ENCODE assay signal across 8 cellular contexts in genomic region chr11:92886243-92886905, GRCh38.
DNase-seq lines count a peak whose midpoint lies in the region; ATAC-seq and TF ChIP-seq lines count a peak whose summit lies in the region.

No MANE protein-coding gene starts in this region.

- H3K4me3 ChIP-seq in HCT116 (replicated peaks in 1 of 2; ENCODE audit: low read depth in 1 of 2, low read length in 2 of 2) (no peak overlapping the region), fibroblast of lung (replicated peaks in 1 of 4; ENCODE audit: control extremely low read depth in 1 of 4, insufficient read depth in 1 of 4, low read depth in 3 of 4, low read length in 4 of 4) (no peak overlapping the region), neuronal stem cell (ENCODE audit: low read length in 2 of 2) (no peak overlapping the region)

- TF ChIP-seq CTCF in HCT116 (IDR thresholded peaks at IDR 0.05 in 2 of 3, conservative IDR thresholded peaks at IDR 0.05 in 1 of 3; ENCODE audit: borderline replicate concordance in 1 of 3, insufficient read depth in 1 of 3, low read depth in 2 of 3, low read length in 2 of 3) (peak; percentile 55 to 74 (median 58); a peak in 5 of 6 replicates), fibroblast of lung (conservative IDR thresholded peaks at IDR 0.05 in 1 of 2, IDR thresholded peaks at IDR 0.05 in 1 of 2; ENCODE audit: low read depth in 1 of 2, low read length in 2 of 2) (peak; percentile 78 to 80)

- DNase-seq in stimulated activated CD4-positive, alpha-beta T cell treated with anti-CD3 and anti-CD28 coated beads, Interleukin-15, amount 100 ng/mL, for 24 hours = peak; percentile 11
- DNase-seq in stimulated activated CD4-positive, alpha-beta T cell treated with anti-CD3 and anti-CD28 coated beads, Interleukin-4, amount 100 ng/mL, for 4 hours = no peak
- peak; percentile 46 for DNase-seq in HCT116 (ENCODE audit: low read depth, low spot score)
- DNase-seq in MV-4-11 (lab: John Stamatoyannopoulos, UW) = peak; percentile 42
- peak; percentile 88 for DNase-seq in SK-N-DZ (ENCODE audit: low spot score)
- peak; percentile 41 to 75 for DNase-seq in fibroblast of lung (ENCODE audit: low read depth in 2 of 2)
- DNase-seq in neuronal stem cell (ENCODE audit: low spot score) = peak; percentile 64
- no peak for DNase-seq in effector CD8-positive, alpha-beta T cell (lab: John Stamatoyannopoulos, UW)

- H2BK12ac ChIP-seq in neuronal stem cell (ENCODE audit: low read length) = no peak overlapping the region

- H3K9me2 ChIP-seq in HCT116 (ENCODE audit: insufficient read depth) = no peaks in the 10 kb centered on the region

- H3K18ac ChIP-seq in neuronal stem cell (ENCODE audit: low read length) = no peak overlapping the region

- no peak overlapping the region for H4K91ac ChIP-seq in neuronal stem cell (ENCODE audit: low read depth, low read length, poor library complexity)

- H4K8ac ChIP-seq in neuronal stem cell (ENCODE audit: low read depth, low read length) = no peak overlapping the region

- no peaks in the 10 kb centered on the region for H4K20me1 ChIP-seq in HCT116 (ENCODE audit: insufficient read depth)
- no peaks in the 10 kb centered on the region for H4K20me1 ChIP-seq in fibroblast of lung (ENCODE audit: control insufficient read depth, extremely low read depth, insufficient read depth, low read length)

- no CpG with 5 or more reads among the region's 4 CpGs for WGBS in neuronal stem cell (ENCODE audit: extremely low coverage in 2 of 2, insufficient read length in 2 of 2, insufficient replicate concordance in 1 of 2), 2 donors

- RAD21 ChIA-PET in HCT116 (lab: Charles Lee; ENCODE audit: low non-redundant PET in 1 of 2, low total read pairs in 2 of 2, uncharacterized antibody in 2 of 2, unreplicated experiment in 2 of 2) = interaction anchor here in 1 of 2 experiments (0.7 kb wide), 1 partner anchor 362 kb away, joined by 3 read pairs; no protein-coding TSS in a partner anchor

- no peak overlapping the region for H3K9ac ChIP-seq in HCT116 (ENCODE audit: low read length)
- no peak overlapping the region for H3K9ac ChIP-seq in fibroblast of lung (ENCODE audit: insufficient read depth, low read length)
- no peak overlapping the region for H3K9ac ChIP-seq in neuronal stem cell (ENCODE audit: low read depth, low read length, poor library complexity)

- CTCF ChIA-PET in HCT116 (lab: Charles Lee) = interaction anchor here (0.9 to 1.6 kb wide), 4 partner anchors 9 to 339 kb away, joined by 3 to 8 read pairs (median 3); no protein-coding TSS in a partner anchor

- no peak overlapping the region for H3K23ac ChIP-seq in neuronal stem cell (ENCODE audit: low read depth, low read length, poor library complexity)

- H3K9me3 ChIP-seq in HCT116 (ENCODE audit: control insufficient read depth in 1 of 2, insufficient read depth in 1 of 2, low read depth in 1 of 2, low read length in 2 of 2) = no peaks in the 10 kb centered on the region
- no peaks in the 10 kb centered on the region for H3K9me3 ChIP-seq in fibroblast of lung (ENCODE audit: control insufficient read depth, insufficient read depth, low read depth, low read length)
- H3K9me3 ChIP-seq in neuronal stem cell (replicated peaks in 1 of 2; ENCODE audit: control insufficient read depth in 2 of 2, insufficient read depth in 1 of 2, low read depth in 1 of 2, low read length in 2 of 2) = peaks cover 5 to 10% of the 10 kb centered on the region in 2 donors

- H3K4me1 ChIP-seq in HCT116 (ENCODE audit: control insufficient read depth in 1 of 2, insufficient read depth in 2 of 2, low read length in 2 of 2) (peaks cover 0 to 4% of the 10 kb centered on the region in 2 experiments; a peak in 1 of 4 replicates), fibroblast of lung (ENCODE audit: control insufficient read depth, extremely low read depth, insufficient read depth, low read length) (no peaks in the 10 kb centered on the region), neuronal stem cell (ENCODE audit: control insufficient read depth in 2 of 2, insufficient read depth in 1 of 2, low read depth in 1 of 2, low read length in 2 of 2) (no peaks in the 10 kb centered on the region)

- intact Hi-C loops in HCT116 (cut with micrococcal nuclease) = no loop called here

- POLR2A ChIA-PET in HCT116 (lab: Charles Lee) = no interaction called here

- no peak overlapping the region for H2AK5ac ChIP-seq in neuronal stem cell (ENCODE audit: low read depth, low read length)

- no peak overlapping the region for H3K14ac ChIP-seq in neuronal stem cell (ENCODE audit: low read length)

- no peak overlapping the region for H3K27ac ChIP-seq in HCT116 (ENCODE audit: low read depth, low read length)
- H3K27ac ChIP-seq in fibroblast of lung (ENCODE audit: insufficient read depth, low read length) = no peak overlapping the region
- H3K27ac ChIP-seq in neuronal stem cell (replicated peaks; ENCODE audit: low read length) = no peak overlapping the region

- peak; percentile 94 for ATAC-seq in HCT116

- H2AFZ ChIP-seq in HCT116 (ENCODE audit: low read depth, low read length, poor library complexity, severe bottlenecking) (no peak overlapping the region), fibroblast of lung (ENCODE audit: low read length) (no peak overlapping the region), neuronal stem cell (ENCODE audit: low read length) (no peak overlapping the region)

- H2BK5ac ChIP-seq in neuronal stem cell (ENCODE audit: low read length) = no peak overlapping the region

- TF ChIP-seq POLR2A in HCT116 (IDR thresholded peaks at IDR 0.05; ENCODE audit: borderline replicate concordance, extremely low read depth, insufficient read depth, insufficient read length) = no peak

- no peak overlapping the region for H2BK15ac ChIP-seq in neuronal stem cell (ENCODE audit: low read length)

- no peaks in the 10 kb centered on the region for H3K36me3 ChIP-seq in HCT116 (ENCODE audit: control insufficient read depth in 1 of 2, insufficient read depth in 2 of 2, low read length in 2 of 2)
- H3K36me3 ChIP-seq in fibroblast of lung (ENCODE audit: control insufficient read depth, insufficient read depth, low read length) = no peaks in the 10 kb centered on the region
- H3K36me3 ChIP-seq in neuronal stem cell (replicated peaks in 1 of 2; ENCODE audit: control insufficient read depth in 2 of 2, insufficient read depth in 2 of 2, low read length in 2 of 2) = peaks cover 15 to 97% of the 10 kb centered on the region in 2 donors

- no TSS peak for BruUV-seq in HCT116 (replicated peaks; lab: Mats Ljungman, UMichigan)

- no peak overlapping the region for H3K4ac ChIP-seq in neuronal stem cell (ENCODE audit: low read length)

- H3K4me2 ChIP-seq in HCT116 (ENCODE audit: low read length) (no peak overlapping the region), fibroblast of lung (ENCODE audit: extremely low read depth, insufficient read depth, low read length) (no peak overlapping the region), neuronal stem cell (ENCODE audit: insufficient read depth, low read length, poor library complexity, severe bottlenecking) (no peak overlapping the region)

- H3K27me3 ChIP-seq in HCT116 (ENCODE audit: insufficient read depth, low read length) (no peaks in the 10 kb centered on the region), fibroblast of lung (ENCODE audit: control insufficient read depth, insufficient read depth, low read length) (no peaks in the 10 kb centered on the region), neuronal stem cell (ENCODE audit: control insufficient read depth in 3 of 3, insufficient read depth in 3 of 3, low read depth in 1 of 3, low read length in 3 of 3) (no peaks in the 10 kb centered on the region)

- peak; percentile 80 for TF ChIP-seq RAD21 in HCT116 (IDR thresholded peaks at IDR 0.05; ENCODE audit: low read depth)

- H3K79me1 ChIP-seq in neuronal stem cell (ENCODE audit: low read depth, low read length) = no peaks in the 10 kb centered on the region

- no peak overlapping the region for H2BK120ac ChIP-seq in neuronal stem cell (ENCODE audit: low read depth, low read length)

- H3K79me2 ChIP-seq in HCT116 (ENCODE audit: insufficient read depth, low read length) (no peaks in the 10 kb centered on the region), fibroblast of lung (ENCODE audit: control insufficient read depth, insufficient read depth, low read length) (no peaks in the 10 kb centered on the region)

TF ChIP-seq in HCT116, 20 proteins besides CTCF, POLR2A, EP300 and RAD21 (continues in another document):
- no peak for TF ChIP-seq SRF (IDR thresholded peaks at IDR 0.05; ENCODE audit: low read depth)
- TF ChIP-seq ZBTB33 (IDR thresholded peaks at IDR 0.05; ENCODE audit: extremely low read depth, insufficient replicate concordance, low read length) = no peak
- TF ChIP-seq YY1 (IDR thresholded peaks at IDR 0.05; ENCODE audit: extremely low read depth, insufficient replicate concordance, low read depth, low read length) = no peak
- TF ChIP-seq MAX (IDR thresholded peaks at IDR 0.05) = no peak
- no peak for TF ChIP-seq ZFX (IDR thresholded peaks at IDR 0.05)
- no peak for TF ChIP-seq TCF7L2 (IDR thresholded peaks at IDR 0.05; ENCODE audit: borderline replicate concordance, extremely low read depth, insufficient read depth, insufficient read length)
- no peak for TF ChIP-seq POLR2AphosphoS5 (IDR thresholded peaks at IDR 0.05; ENCODE audit: low read depth, low read length)
- TF ChIP-seq SP1 (IDR thresholded peaks at IDR 0.05; ENCODE audit: low read depth) = no peak
- no peak for TF ChIP-seq CBX3 (IDR thresholded peaks at IDR 0.05; ENCODE audit: low read depth)
- TF ChIP-seq EGR1 (IDR thresholded peaks at IDR 0.05; ENCODE audit: low read depth) = no peak
- TF ChIP-seq JUND (IDR thresholded peaks at IDR 0.05) = no peak

Comparison
In these comparisons a context has a peak if more than half of its experiments do, and no peak if none do; other contexts are left out.
1. DNase-seq: peak in stimulated activated CD4-positive, alpha-beta T cell treated with anti-CD3 and anti-CD28 coated beads, Interleukin-15, amount 100 ng/mL, for 24 hours (single experiment), HCT116 (single experiment), MV-4-11 (single experiment), SK-N-DZ (single experiment), fibroblast of lung (2 of 2) and neuronal stem cell (single experiment); none in stimulated activated CD4-positive, alpha-beta T cell treated with anti-CD3 and anti-CD28 coated beads, Interleukin-4, amount 100 ng/mL, for 4 hours (0 of 2) and effector CD8-positive, alpha-beta T cell (single experiment).